ENCODE assay signal across 21 cellular contexts in genomic region chr6:168160506-168161370, GRCh38.
"Had no signal": no experiment of that assay in that cellular context is flagged by ENCODE, and none has a peak within 500 bp of the region (broad histone marks: within the 10 kb centered on the region; RNA-seq: fewer than 3 reads in every experiment).

No MANE protein-coding gene starts in this region.

- H3K4me3 ChIP-seq: heart left ventricle, lower lobe of right lung, spleen, testis, tibial nerve, upper lobe of right lung had no signal

- H3K27ac Mint-ChIP-seq: memory B cell; naive B cell; stimulated activated memory B cell treated with anti-CD40 and anti-IgM and Interleukin-4, amounts not matched to agents 10 μg/mL and 1 μg/mL and 100 μg/mL, for 72 hours had no signal

- DNase-seq: dermis blood vessel endothelial cell; erythroblast; hippocampal formation; lower lobe of right lung; midbrain; naive B cell; right cardiac atrium; spleen; stimulated activated CD4-positive, alpha-beta T cell treated with anti-CD3 and anti-CD28 coated beads, Interleukin-15, amount 100 ng/mL, for 24 hours; stimulated activated CD4-positive, alpha-beta T cell treated with anti-CD3 and anti-CD28 coated beads, Interleukin-1b, Interleukin-23, amount 100 ng/mL, for 48 hours; stimulated activated CD4-positive, alpha-beta T cell treated with anti-CD3 and anti-CD28 coated beads, Interleukin-4, amount 100 ng/mL, for 24 hours; stimulated activated naive CD8-positive, alpha-beta T cell treated with anti-CD3 and anti-CD28 coated beads, Interleukin-15, amount 100 ng/mL, for 72 hours; testis; upper lobe of right lung had no signal

- H3K4me3 Mint-ChIP-seq: central memory CD8-positive, alpha-beta T cell; memory B cell; stimulated activated memory B cell treated with anti-CD40 and anti-IgM and Interleukin-4, amounts not matched to agents 10 μg/mL and 1 μg/mL and 100 μg/mL, for 72 hours; stimulated activated naive CD8-positive, alpha-beta T cell treated with anti-CD3 and anti-CD28 coated beads, Interleukin-15, amount 100 ng/mL, for 72 hours had no signal

- H3K27me3 ChIP-seq: testis, tibial nerve, upper lobe of right lung had no signal

- ATAC-seq: heart left ventricle, left lobe of liver, lower lobe of right lung, right cardiac atrium, upper lobe of right lung had no signal

- H3K27ac ChIP-seq: heart left ventricle, lower lobe of right lung, neutrophil, spleen, testis, tibial nerve, upper lobe of right lung had no signal

- H3K4me1 Mint-ChIP-seq: central memory CD8-positive, alpha-beta T cell; memory B cell; naive B cell; stimulated activated memory B cell treated with anti-CD40 and anti-IgM and Interleukin-4, amounts not matched to agents 10 μg/mL and 1 μg/mL and 100 μg/mL, for 72 hours; stimulated activated naive CD8-positive, alpha-beta T cell treated with anti-CD3 and anti-CD28 coated beads, Interleukin-15, amount 100 ng/mL, for 72 hours had no signal

- H3K36me3 Mint-ChIP-seq: memory B cell; naive B cell; stimulated activated memory B cell treated with anti-CD40 and anti-IgM and Interleukin-4, amounts not matched to agents 10 μg/mL and 1 μg/mL and 100 μg/mL, for 72 hours had no signal

- H3K9me3 ChIP-seq: heart left ventricle, lower lobe of right lung, neutrophil, spleen, testis, tibial nerve, upper lobe of right lung had no signal

- H3K9me3 Mint-ChIP-seq: central memory CD8-positive, alpha-beta T cell; memory B cell; naive B cell; stimulated activated memory B cell treated with anti-CD40 and anti-IgM and Interleukin-4, amounts not matched to agents 10 μg/mL and 1 μg/mL and 100 μg/mL, for 72 hours; stimulated activated naive CD8-positive, alpha-beta T cell treated with anti-CD3 and anti-CD28 coated beads, Interleukin-15, amount 100 ng/mL, for 72 hours had no signal

- H3K4me1 ChIP-seq: spleen had no signal

- H3K36me3 ChIP-seq: heart left ventricle, lower lobe of right lung, neutrophil, spleen, tibial nerve, upper lobe of right lung had no signal
